Comparison of ENCODE assay signal across 8 cellular contexts in genomic region chr3:108153451-108153981, GRCh38.
DNase-seq lines count a peak whose midpoint lies in the region; ATAC-seq, FAIRE-seq and TF ChIP-seq lines count a peak whose summit lies in the region.

No MANE protein-coding gene starts in this region.

- H3K27me3 ChIP-seq in MG63 = no peaks in the 10 kb centered on the region
- H3K27me3 ChIP-seq in effector memory CD4-positive, alpha-beta T cell (replicated peaks; ENCODE audit: control insufficient read depth, insufficient read depth, low read length, poor library complexity, severe bottlenecking) = no peaks in the 10 kb centered on the region
- no peaks in the 10 kb centered on the region for H3K27me3 ChIP-seq in pancreas

- peak; percentile 39 for DNase-seq in CD1c-positive myeloid dendritic cell (ENCODE audit: extremely low spot score)
- peak; percentile 48 for DNase-seq in MG63
- DNase-seq in effector memory CD4-positive, alpha-beta T cell = peak in 2 of 3 donors; percentile 1 to 11
- peak in 4 of 6 donors; percentile 27 to 57 (median 32) for DNase-seq in pancreas
- no peak for DNase-seq in DMS153 (lab: John Stamatoyannopoulos, UW)

- no peak overlapping the region for H3K27ac ChIP-seq in effector memory CD4-positive, alpha-beta T cell (ENCODE audit: insufficient read depth, low read length, poor library complexity, severe bottlenecking)
- peak overlapping the region in 1 of 4 donors; percentile 16 for H3K27ac ChIP-seq in pancreas

- peak; percentile 60 for ATAC-seq in GM18909 (IDR thresholded peaks at IDR 0.05; ENCODE audit: poor library complexity, unreplicated experiment)
- peak; percentile 65 to 81 (median 76) for ATAC-seq in pancreas
- no peak for ATAC-seq in GM19035 (IDR thresholded peaks at IDR 0.05; ENCODE audit: unreplicated experiment)

- intact Hi-C loops in pancreas (cut with DNase I) = no loop called here

- H3K9me3 ChIP-seq in MG63 (no peaks in the 10 kb centered on the region), pancreas (no peaks in the 10 kb centered on the region)
- no peaks in the 10 kb centered on the region for H3K9me3 ChIP-seq in effector memory CD4-positive, alpha-beta T cell (ENCODE audit: control insufficient read depth, low read length)

- H3K4me3 ChIP-seq in MG63 (no peak overlapping the region), pancreas (no peak overlapping the region)
- H3K4me3 ChIP-seq in effector memory CD4-positive, alpha-beta T cell (ENCODE audit: insufficient read depth, low read depth, low read length, poor library complexity, severe bottlenecking) = no peak overlapping the region

- no peaks in the 10 kb centered on the region for H3K36me3 ChIP-seq in MG63
- no peaks in the 10 kb centered on the region for H3K36me3 ChIP-seq in effector memory CD4-positive, alpha-beta T cell (ENCODE audit: control insufficient read depth, insufficient read depth, low read length)
- no peaks in the 10 kb centered on the region for H3K36me3 ChIP-seq in pancreas

- H3K4me1 ChIP-seq in effector memory CD4-positive, alpha-beta T cell (ENCODE audit: control insufficient read depth, insufficient read depth, low read length, poor library complexity, severe bottlenecking) = no peaks in the 10 kb centered on the region
- H3K4me1 ChIP-seq in pancreas = no peaks in the 10 kb centered on the region

- peak in 2 of 4 donors; percentile 12 to 16 for TF ChIP-seq CTCF in pancreas (IDR thresholded peaks at IDR 0.05)

- FAIRE-seq in TTC549 (lab: Jason Lieb, UNC) = peak; percentile 9
- FAIRE-seq in pancreas (lab: Jason Lieb, UNC) = no peak

- WGBS in pancreas, 2 donors = 60 to 66% methylated on average over 7 of the region's 7 CpGs
